Comparison of ENCODE assay signal across 28 cellular contexts in the genomic region with DNA sequence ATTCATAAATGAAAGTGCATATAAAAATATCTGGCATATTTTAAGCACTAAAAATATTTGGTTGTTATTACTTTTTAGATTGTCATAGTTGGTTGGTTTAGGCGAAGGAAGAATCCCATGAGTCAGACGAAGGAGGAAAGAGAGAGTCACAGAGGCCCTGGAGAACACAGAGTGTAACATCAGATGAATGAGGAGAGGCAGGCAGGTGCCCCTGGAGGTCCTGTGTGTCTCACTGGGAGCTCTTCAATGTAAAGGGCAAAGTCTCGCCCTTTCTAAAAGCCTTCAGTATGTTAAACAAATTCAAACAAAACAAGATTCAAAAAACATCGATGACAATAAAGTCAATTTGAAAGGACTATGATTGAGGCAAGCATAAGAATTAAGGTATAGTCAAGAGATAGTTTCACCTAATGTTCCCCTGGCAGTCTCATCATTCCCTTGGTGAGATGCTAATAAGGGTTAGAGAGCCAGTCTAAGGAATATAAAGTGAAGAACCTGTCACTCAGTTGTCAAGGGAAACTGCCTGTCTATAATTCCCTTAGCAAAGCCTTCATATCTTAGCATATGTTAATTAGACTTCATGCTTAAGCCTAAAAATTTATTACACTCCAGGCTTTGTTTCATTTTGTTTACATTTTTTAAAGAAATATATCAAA.
"Had no signal": no experiment of that assay in that cellular context is flagged by ENCODE, and none has a peak within 500 bp of the region (broad histone marks: within the 10 kb centered on the region; RNA-seq: fewer than 3 reads in every experiment).

No MANE protein-coding gene starts in this region.

- H3K9me3 ChIP-seq: esophagus muscularis mucosa, heart right ventricle, neutrophil, pancreas, thyroid gland, vagina had no signal

- DNase-seq: dermis blood vessel endothelial cell; effector memory CD4-positive, alpha-beta T cell; foreskin melanocyte; glutamatergic neuron; heart right ventricle; hippocampal formation; islet precursor cell; natural killer cell; pancreas; stimulated activated CD4-positive, alpha-beta T cell treated with anti-CD3 and anti-CD28 coated beads, Interleukin-12 subunit alpha, Interleukin-12 subunit beta, amount 100 ng/mL, for 4 hours; stimulated activated CD4-positive, alpha-beta T cell treated with anti-CD3 and anti-CD28 coated beads, Interleukin-1b, Interleukin-23, amount 100 ng/mL, for 48 hours; stimulated activated CD4-positive, alpha-beta T cell treated with anti-CD3 and anti-CD28 coated beads, Interleukin-4, amount 100 ng/mL, for 1 hour; stimulated activated CD8-positive, alpha-beta memory T cell treated with anti-CD3 and anti-CD28 coated beads, Interleukin-4, amount 100 ng/mL, for 48 hours; stimulated activated naive CD4-positive, alpha-beta T cell; stimulated activated naive CD8-positive, alpha-beta T cell treated with anti-CD3 and anti-CD28 coated beads, Interleukin-15, amount 100 ng/mL, for 72 hours; thyroid gland; trophoblast cell had no signal

- ATAC-seq: heart right ventricle; left lobe of liver; natural killer cell; pancreas; sciatic nerve; stimulated activated naive CD8-positive, alpha-beta T cell treated with anti-CD3 and anti-CD28 coated beads, Interleukin-15, amount 100 ng/mL, for 72 hours had no signal

- H3K4me1 Mint-ChIP-seq: memory B cell; stimulated activated naive CD8-positive, alpha-beta T cell treated with anti-CD3 and anti-CD28 coated beads, Interleukin-15, amount 100 ng/mL, for 72 hours had no signal

- H3K9me3 Mint-ChIP-seq: memory B cell; natural killer cell; neural crest cell; stimulated activated naive CD8-positive, alpha-beta T cell treated with anti-CD3 and anti-CD28 coated beads, Interleukin-15, amount 100 ng/mL, for 72 hours had no signal

- H3K4me2 ChIP-seq: smooth muscle cell had no signal

- H3K4me3 Mint-ChIP-seq: memory B cell; natural killer cell; neural crest cell; stimulated activated naive CD8-positive, alpha-beta T cell treated with anti-CD3 and anti-CD28 coated beads, Interleukin-15, amount 100 ng/mL, for 72 hours had no signal

- H3K36me3 ChIP-seq: esophagus muscularis mucosa, heart right ventricle, neutrophil, pancreas, thyroid gland, vagina had no signal

- H3K27me3 ChIP-seq: esophagus muscularis mucosa, heart right ventricle, neutrophil, pancreas, thyroid gland, vagina had no signal

- H3K36me3 Mint-ChIP-seq: natural killer cell had no signal

- H3K4me3 ChIP-seq: coronary artery, esophagus muscularis mucosa, heart right ventricle, lung, pancreas, smooth muscle cell, thyroid gland, vagina had no signal

- H3K27ac Mint-ChIP-seq: memory B cell; natural killer cell; stimulated activated naive CD8-positive, alpha-beta T cell treated with anti-CD3 and anti-CD28 coated beads, Interleukin-15, amount 100 ng/mL, for 72 hours had no signal

- H3K27me3 Mint-ChIP-seq: memory B cell; stimulated activated naive CD8-positive, alpha-beta T cell treated with anti-CD3 and anti-CD28 coated beads, Interleukin-15, amount 100 ng/mL, for 72 hours had no signal

- FAIRE-seq: endothelial cell of umbilical vein, pancreas had no signal

- H3K27ac ChIP-seq: coronary artery, esophagus muscularis mucosa, heart right ventricle, neutrophil, pancreas, thyroid gland, vagina had no signal

- H3K4me1 ChIP-seq: heart right ventricle, pancreas, thyroid gland, vagina had no signal
